In the genomic region with DNA sequence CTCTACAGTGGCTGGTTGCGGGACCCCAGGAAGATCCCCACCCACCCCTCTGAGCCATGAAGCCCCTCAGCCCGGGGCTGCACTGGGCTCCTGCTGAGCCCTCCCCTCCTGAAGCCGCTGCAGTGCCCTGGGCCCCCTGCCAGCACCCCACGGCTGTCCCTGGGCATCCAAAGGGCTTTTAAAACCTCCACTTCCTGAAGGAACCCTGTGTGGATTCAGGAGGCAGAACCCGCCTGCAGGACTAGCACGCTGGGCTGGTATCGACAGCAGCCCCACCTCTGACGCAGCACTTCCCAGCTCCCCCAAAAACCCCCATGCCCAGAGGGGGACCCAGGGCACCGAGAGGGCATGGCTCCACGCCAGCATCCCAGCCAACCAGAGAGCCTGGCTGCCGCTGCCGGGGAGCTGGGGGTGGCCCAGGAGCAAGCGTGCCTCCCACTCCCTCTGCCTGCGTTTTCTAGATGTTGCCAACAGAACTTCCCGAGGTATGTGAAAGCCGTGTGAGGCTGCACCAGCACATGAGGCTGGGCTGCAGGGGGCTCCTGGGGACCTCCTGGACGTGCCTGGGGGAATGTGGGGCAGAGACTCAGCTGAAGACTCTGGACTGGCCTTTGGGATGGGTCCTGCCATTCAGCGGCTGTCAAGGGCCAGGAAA, we compare ENCODE assay signal across 11 cellular contexts. TPM values are rescaled to one million over a fixed set of nuclear protein-coding genes. Genes with fewer than 3 reads are reported as not detected.
DNase-seq lines count a peak whose midpoint lies in the region; ATAC-seq and TF ChIP-seq lines count a peak whose summit lies in the region.
"Had no signal": no experiment of that assay in that cellular context is flagged by ENCODE, and none has a peak within 500 bp of the region (broad histone marks: within the 10 kb centered on the region; RNA-seq: fewer than 3 reads in every experiment).

No MANE protein-coding gene starts in this region.

- H3K36me3 Mint-ChIP-seq in activated naive CD8-positive, alpha-beta T cell treated with anti-CD3 and anti-CD28 coated beads for 36 hours = no peaks in the 10 kb centered on the region
- no peaks in the 10 kb centered on the region for H3K36me3 Mint-ChIP-seq in activated naive CD8-positive, alpha-beta T cell treated with anti-CD3 and anti-CD28 coated beads, Interleukin-2, amount 50 U/mL, for 24 hours (ENCODE audit: low read depth)
- H3K36me3 Mint-ChIP-seq in nephron (ENCODE audit: low read depth) = peaks cover 11% of the 10 kb centered on the region
- H3K36me3 Mint-ChIP-seq in activated T-cell treated with anti-CD3 and anti-CD28 coated beads, Interleukin-2, amount 50 U/mL, for 4 hours (ENCODE audit: insufficient read depth) = peaks cover 9% of the 10 kb centered on the region

- H3K27ac ChIP-seq in vagina = peak overlapping the region; percentile 88

- no peak for TF ChIP-seq CTCF in nephron (IDR thresholded peaks at IDR 0.05; ENCODE audit: unreplicated experiment in 3 of 3)
- no peak for TF ChIP-seq CTCF in vagina (IDR thresholded peaks at IDR 0.05)

- H3K9me3 ChIP-seq in vagina = no peaks in the 10 kb centered on the region

- no peak for TF ChIP-seq POLR2A in vagina (IDR thresholded peaks at IDR 0.05)

- intact Hi-C loops in vagina (cut with DNase I) = no loop called here

- no peak overlapping the region for H3K4me3 Mint-ChIP-seq in activated naive CD8-positive, alpha-beta T cell treated with anti-CD3 and anti-CD28 coated beads for 36 hours
- H3K4me3 Mint-ChIP-seq in activated naive CD8-positive, alpha-beta T cell treated with anti-CD3 and anti-CD28 coated beads, Interleukin-2, amount 50 U/mL, for 24 hours = no peak overlapping the region
- peak overlapping the region in 1 of 3 experiments; percentile 47 for H3K4me3 Mint-ChIP-seq in nephron
- H3K4me3 Mint-ChIP-seq in activated T-cell treated with anti-CD3 and anti-CD28 coated beads, Interleukin-2, amount 50 U/mL, for 4 hours = no peak overlapping the region
- H3K4me3 Mint-ChIP-seq: naive thymus-derived CD4-positive, alpha-beta T cell had no signal

- H3K27me3 Mint-ChIP-seq in activated naive CD8-positive, alpha-beta T cell treated with anti-CD3 and anti-CD28 coated beads for 36 hours = no peaks in the 10 kb centered on the region
- H3K27me3 Mint-ChIP-seq in activated naive CD8-positive, alpha-beta T cell treated with anti-CD3 and anti-CD28 coated beads, Interleukin-2, amount 50 U/mL, for 24 hours = no peaks in the 10 kb centered on the region
- H3K27me3 Mint-ChIP-seq in nephron (ENCODE audit: low read depth) = no peaks in the 10 kb centered on the region
- no peaks in the 10 kb centered on the region for H3K27me3 Mint-ChIP-seq in activated T-cell treated with anti-CD3 and anti-CD28 coated beads, Interleukin-2, amount 50 U/mL, for 4 hours (ENCODE audit: low read depth)
- H3K27me3 Mint-ChIP-seq: naive thymus-derived CD4-positive, alpha-beta T cell had no signal

- H3K9me3 Mint-ChIP-seq in activated naive CD8-positive, alpha-beta T cell treated with anti-CD3 and anti-CD28 coated beads for 36 hours = no peaks in the 10 kb centered on the region
- no peaks in the 10 kb centered on the region for H3K9me3 Mint-ChIP-seq in activated naive CD8-positive, alpha-beta T cell treated with anti-CD3 and anti-CD28 coated beads, Interleukin-2, amount 50 U/mL, for 24 hours
- H3K9me3 Mint-ChIP-seq in nephron = no peaks in the 10 kb centered on the region
- H3K9me3 Mint-ChIP-seq in activated T-cell treated with anti-CD3 and anti-CD28 coated beads, Interleukin-2, amount 50 U/mL, for 4 hours = no peaks in the 10 kb centered on the region
- H3K9me3 Mint-ChIP-seq: naive thymus-derived CD4-positive, alpha-beta T cell had no signal

- H3K27me3 ChIP-seq in vagina = no peaks in the 10 kb centered on the region

- H3K27ac Mint-ChIP-seq in activated naive CD8-positive, alpha-beta T cell treated with anti-CD3 and anti-CD28 coated beads for 36 hours = no peak overlapping the region
- H3K27ac Mint-ChIP-seq in activated naive CD8-positive, alpha-beta T cell treated with anti-CD3 and anti-CD28 coated beads, Interleukin-2, amount 50 U/mL, for 24 hours = no peak overlapping the region
- H3K27ac Mint-ChIP-seq in nephron = peak overlapping the region in 2 of 3 experiments; percentile 54 to 62
- H3K27ac Mint-ChIP-seq: naive thymus-derived CD4-positive, alpha-beta T cell had no signal

- peak overlapping the region in 1 of 2 donors; percentile 36 for H3K4me3 ChIP-seq in vagina
- H3K4me3 ChIP-seq: GM12878 had no signal

- peak; percentile 0 for DNase-seq in activated naive CD8-positive, alpha-beta T cell treated with anti-CD3 and anti-CD28 coated beads for 36 hours
- DNase-seq in activated naive CD8-positive, alpha-beta T cell treated with anti-CD3 and anti-CD28 coated beads, Interleukin-2, amount 50 U/mL, for 24 hours = no peak
- DNase-seq in vagina (ENCODE audit: extremely low spot score in 2 of 2) = peak in 1 of 2 donors; percentile 87
- DNase-seq in activated T-cell treated with anti-CD3 and anti-CD28 coated beads, Interleukin-2, amount 50 U/mL, for 4 hours = no peak
- DNase-seq: Kasumi-1 had no signal

- no peak for ATAC-seq in activated naive CD8-positive, alpha-beta T cell treated with anti-CD3 and anti-CD28 coated beads, Interleukin-2, amount 50 U/mL, for 24 hours
- ATAC-seq in esophagus mucosa (peak; percentile 19), HG02678 (IDR thresholded peaks at IDR 0.05; ENCODE audit: unreplicated experiment) (no peak), HG03139 (IDR thresholded peaks at IDR 0.05; ENCODE audit: unreplicated experiment) (no peak)
- no peak for ATAC-seq in activated T-cell treated with anti-CD3 and anti-CD28 coated beads, Interleukin-2, amount 50 U/mL, for 4 hours
- ATAC-seq: GM12878; naive thymus-derived CD4-positive, alpha-beta T cell had no signal

- peaks cover 0 to 31% of the 10 kb centered on the region in 2 donors for H3K36me3 ChIP-seq in vagina

- H3K4me1 Mint-ChIP-seq in activated naive CD8-positive, alpha-beta T cell treated with anti-CD3 and anti-CD28 coated beads for 36 hours = no peaks in the 10 kb centered on the region
- no peaks in the 10 kb centered on the region for H3K4me1 Mint-ChIP-seq in activated naive CD8-positive, alpha-beta T cell treated with anti-CD3 and anti-CD28 coated beads, Interleukin-2, amount 50 U/mL, for 24 hours
- peaks cover 24% of the 10 kb centered on the region for H3K4me1 Mint-ChIP-seq in nephron
- H3K4me1 Mint-ChIP-seq in activated T-cell treated with anti-CD3 and anti-CD28 coated beads, Interleukin-2, amount 50 U/mL, for 4 hours (ENCODE audit: low read depth) = peaks cover 4% of the 10 kb centered on the region

- peaks cover 72% of the 10 kb centered on the region for H3K4me1 ChIP-seq in vagina

RNA-seq across cellular contexts. Expression of a gene that starts 6.3 kb away (rescaled TPM):
- total RNA-seq in activated naive CD8-positive, alpha-beta T cell treated with anti-CD3 and anti-CD28 coated beads for 36 hours = 1 to 10 TPM in 1 of 2 experiments, under 1 TPM in 1; 0.78 to 1.2 TPM
- total RNA-seq in esophagus mucosa (21.1 TPM), vagina (27.5 TPM)
- 1 to 10 TPM; 5.1 to 6.3 (median 5.4) TPM for total RNA-seq in activated T-cell treated with anti-CD3 and anti-CD28 coated beads, Interleukin-2, amount 50 U/mL, for 4 hours

RNA-seq across cellular contexts. Expression of a gene that starts 13.7 kb away (rescaled TPM):
- total RNA-seq in activated naive CD8-positive, alpha-beta T cell treated with anti-CD3 and anti-CD28 coated beads for 36 hours = 10 to 100 TPM; 23.6 to 23.7 TPM
- 5.7 TPM for total RNA-seq in esophagus mucosa
- total RNA-seq in vagina = 9.6 TPM
- 10 to 100 TPM; 20.6 to 24.1 (median 22.5) TPM for total RNA-seq in activated T-cell treated with anti-CD3 and anti-CD28 coated beads, Interleukin-2, amount 50 U/mL, for 4 hours

RNA-seq across cellular contexts. Expression of a gene that starts 13.7 kb away (rescaled TPM):
- total RNA-seq in activated naive CD8-positive, alpha-beta T cell treated with anti-CD3 and anti-CD28 coated beads for 36 hours = 1 to 10 TPM in 1 of 2 experiments, under 1 TPM in 1; 0.92 to 1.0 TPM
- total RNA-seq in esophagus mucosa (1.1 TPM), vagina (3.9 TPM)
- 1 to 10 TPM in 1 of 3 donors, under 1 TPM in 2; 0.61 to 2.3 (median 0.90) TPM for total RNA-seq in activated T-cell treated with anti-CD3 and anti-CD28 coated beads, Interleukin-2, amount 50 U/mL, for 4 hours

Comparison
In these comparisons a context has a peak if more than half of its experiments do, and no peak if none do; other contexts are left out.
1. H3K27ac Mint-ChIP-seq: peak in nephron (2 of 3); none in activated naive CD8-positive, alpha-beta T cell treated with anti-CD3 and anti-CD28 coated beads for 36 hours (single experiment) and activated naive CD8-positive, alpha-beta T cell treated with anti-CD3 and anti-CD28 coated beads, Interleukin-2, amount 50 U/mL, for 24 hours (single experiment).